Comparison of ENCODE assay signal across 21 cellular contexts in the genomic region with DNA sequence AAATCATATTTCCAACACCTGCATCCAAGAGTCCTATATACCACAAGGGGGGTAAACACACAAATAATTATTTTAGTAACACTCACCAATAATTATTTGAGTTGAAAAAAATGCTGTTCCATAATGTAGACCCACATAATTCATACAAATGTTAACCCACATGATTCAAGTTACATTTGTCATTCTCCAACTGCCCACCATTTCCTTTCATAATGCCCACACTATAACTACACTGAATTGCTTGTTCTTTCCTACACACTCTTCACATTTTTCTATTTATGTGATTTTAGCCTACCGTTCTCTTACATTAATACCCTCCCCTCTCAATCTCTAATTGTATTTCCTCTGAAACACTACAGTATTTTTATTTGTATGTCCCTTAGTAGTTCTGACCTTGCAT. TPM values are rescaled to one million over a fixed set of nuclear protein-coding genes. Genes with fewer than 3 reads are reported as not detected.
DNase-seq lines count a peak whose midpoint lies in the region; ATAC-seq and TF ChIP-seq lines count a peak whose summit lies in the region.
"Had no signal": no experiment of that assay in that cellular context is flagged by ENCODE, and none has a peak within 500 bp of the region (broad histone marks: within the 10 kb centered on the region; RNA-seq: fewer than 3 reads in every experiment).

No MANE protein-coding gene starts in this region.

- peaks cover 27% of the 10 kb centered on the region for H3K4me1 Mint-ChIP-seq in activated CD8-positive, alpha-beta T cell treated with anti-CD3 and anti-CD28 coated beads for 36 hours (ENCODE audit: low read depth)
- no peaks in the 10 kb centered on the region for H3K4me1 Mint-ChIP-seq in activated CD8-positive, alpha-beta T cell treated with anti-CD3 and anti-CD28 coated beads, Interleukin-2, amount 10 ng/mL, durations not matched to agents 7 days and 5 days (ENCODE audit: low read depth)
- H3K4me1 Mint-ChIP-seq in GM23338 (no peaks in the 10 kb centered on the region), natural killer cell (peaks cover 13 to 26% of the 10 kb centered on the region in 2 donors)
- peaks cover 19% of the 10 kb centered on the region for H3K4me1 Mint-ChIP-seq in activated T-helper 17 cell treated with anti-CD3 and anti-CD28 coated beads, Interleukin-2, amount 50 U/mL, for 72 hours
- H3K4me1 Mint-ChIP-seq: CD14-positive monocyte had no signal

- H3K4me2 ChIP-seq in GM23338: no peak overlapping the region

- intact Hi-C loops in activated CD8-positive, alpha-beta T cell treated with anti-CD3 and anti-CD28 coated beads for 36 hours (cut with micrococcal nuclease): no loop called here
- intact Hi-C loops in natural killer cell (cut with micrococcal nuclease) (no loop called here), esophagus muscularis mucosa (cut with DNase I) (no loop called here)

- no peak for ATAC-seq in activated CD8-positive, alpha-beta T cell treated with anti-CD3 and anti-CD28 coated beads for 36 hours
- ATAC-seq in activated CD8-positive, alpha-beta T cell treated with anti-CD3 and anti-CD28 coated beads, Interleukin-2, amount 10 ng/mL, durations not matched to agents 7 days and 5 days: no peak
- ATAC-seq in GM23338 (no peak), natural killer cell (no peak), GM18909 (IDR thresholded peaks at IDR 0.05; ENCODE audit: poor library complexity, unreplicated experiment) (no peak)
- ATAC-seq in activated T-helper 17 cell treated with anti-CD3 and anti-CD28 coated beads, Interleukin-2, amount 50 U/mL, for 72 hours (replicated peaks): peak; percentile 72

- no peak for TF ChIP-seq CTCF in activated CD8-positive, alpha-beta T cell treated with anti-CD3 and anti-CD28 coated beads for 36 hours (IDR thresholded peaks at IDR 0.05)
- no peak for TF ChIP-seq CTCF in GM23338 (conservative IDR thresholded peaks at IDR 0.05; ENCODE audit: low read depth in 2 of 2)
- no peak for TF ChIP-seq CTCF in natural killer cell (IDR thresholded peaks at IDR 0.05)
- no peak for TF ChIP-seq CTCF in esophagus muscularis mucosa (IDR thresholded peaks at IDR 0.05)

- 91% methylated on average over 1 of the region's 1 CpG for WGBS in esophagus muscularis mucosa

- peaks cover 21% of the 10 kb centered on the region for H3K36me3 Mint-ChIP-seq in activated CD8-positive, alpha-beta T cell treated with anti-CD3 and anti-CD28 coated beads for 36 hours (ENCODE audit: low read depth)
- peaks cover 22% of the 10 kb centered on the region for H3K36me3 Mint-ChIP-seq in activated CD8-positive, alpha-beta T cell treated with anti-CD3 and anti-CD28 coated beads, Interleukin-2, amount 10 ng/mL, durations not matched to agents 7 days and 5 days (ENCODE audit: low read depth)
- H3K36me3 Mint-ChIP-seq in GM23338 (ENCODE audit: low read depth) (peaks cover 20% of the 10 kb centered on the region), natural killer cell (peaks cover 7% of the 10 kb centered on the region)
- H3K36me3 Mint-ChIP-seq in activated T-helper 17 cell treated with anti-CD3 and anti-CD28 coated beads, Interleukin-2, amount 50 U/mL, for 72 hours (ENCODE audit: low read depth): peaks cover 88% of the 10 kb centered on the region

- H3F3A ChIP-seq in GM23338 (replicated peaks; ENCODE audit: low read depth): no peaks in the 10 kb centered on the region

- H3K9me3 Mint-ChIP-seq in activated CD8-positive, alpha-beta T cell treated with anti-CD3 and anti-CD28 coated beads for 36 hours: no peaks in the 10 kb centered on the region
- H3K9me3 Mint-ChIP-seq in activated CD8-positive, alpha-beta T cell treated with anti-CD3 and anti-CD28 coated beads, Interleukin-2, amount 10 ng/mL, durations not matched to agents 7 days and 5 days (ENCODE audit: insufficient read depth): no peaks in the 10 kb centered on the region
- no peaks in the 10 kb centered on the region for H3K9me3 Mint-ChIP-seq in GM23338
- no peaks in the 10 kb centered on the region for H3K9me3 Mint-ChIP-seq in activated T-helper 17 cell treated with anti-CD3 and anti-CD28 coated beads, Interleukin-2, amount 50 U/mL, for 72 hours
- H3K9me3 Mint-ChIP-seq in natural killer cell: no peaks in the 10 kb centered on the region
- H3K9me3 Mint-ChIP-seq: CD14-positive monocyte, HFFc6 had no signal

- TF ChIP-seq POLR2A in esophagus muscularis mucosa (IDR thresholded peaks at IDR 0.05; ENCODE audit: low read depth): no peak

- no peak for TF ChIP-seq EP300 in esophagus muscularis mucosa (IDR thresholded peaks at IDR 0.05)

- H3K4me1 ChIP-seq in GM23338 (ENCODE audit: insufficient read depth) (no peaks in the 10 kb centered on the region), esophagus muscularis mucosa (peaks cover 0 to 5% (median 0%) of the 10 kb centered on the region in 4 donors)

- H3K36me3 ChIP-seq in GM23338 (ENCODE audit: insufficient read depth) (peaks cover 8% of the 10 kb centered on the region; the same call in 1 of the 2 replicates), esophagus muscularis mucosa (peaks cover 6 to 61% (median 38%) of the 10 kb centered on the region in 4 donors)

- H4K20me1 ChIP-seq in GM23338 (replicated peaks; ENCODE audit: insufficient read depth): no peaks in the 10 kb centered on the region

- no peaks in the 10 kb centered on the region for H3K9me3 ChIP-seq in esophagus muscularis mucosa

- CTCF ChIA-PET in activated CD8-positive, alpha-beta T cell treated with anti-CD3 and anti-CD28 coated beads for 36 hours (lab: Charles Lee): no interaction called here
- CTCF ChIA-PET in activated CD8-positive, alpha-beta T cell treated with anti-CD3 and anti-CD28 coated beads, Interleukin-2, amount 10 ng/mL, durations not matched to agents 7 days and 5 days (lab: Charles Lee): no interaction called here

- H3K27me3 ChIP-seq in GM23338 (ENCODE audit: insufficient read depth): no peaks in the 10 kb centered on the region
- H3K27me3 ChIP-seq in esophagus muscularis mucosa: no peaks in the 10 kb centered on the region

- H3K27ac Mint-ChIP-seq in activated CD8-positive, alpha-beta T cell treated with anti-CD3 and anti-CD28 coated beads for 36 hours: peak overlapping the region; percentile 68
- no peak overlapping the region for H3K27ac Mint-ChIP-seq in activated CD8-positive, alpha-beta T cell treated with anti-CD3 and anti-CD28 coated beads, Interleukin-2, amount 10 ng/mL, durations not matched to agents 7 days and 5 days
- 0 out of 2 replicates have a peak overlapping the region, but pooled peaks have one; percentile 6 for H3K27ac Mint-ChIP-seq in GM23338
- peak overlapping the region; percentile 28 for H3K27ac Mint-ChIP-seq in activated T-helper 17 cell treated with anti-CD3 and anti-CD28 coated beads, Interleukin-2, amount 50 U/mL, for 72 hours
- peak overlapping the region; percentile 4 to 47 for H3K27ac Mint-ChIP-seq in natural killer cell
- H3K27ac Mint-ChIP-seq: HFFc6 had no signal

- no peak overlapping the region for H2AFZ ChIP-seq in GM23338

- H3K79me2 ChIP-seq in GM23338 (replicated peaks; ENCODE audit: insufficient read depth): no peaks in the 10 kb centered on the region

- POLR2A ChIA-PET in activated CD8-positive, alpha-beta T cell treated with anti-CD3 and anti-CD28 coated beads for 36 hours (lab: Charles Lee): interaction anchor here (0.9 kb wide), 1 partner anchor 38 kb away, joined by 3 read pairs; no protein-coding TSS in a partner anchor
- POLR2A ChIA-PET in activated CD8-positive, alpha-beta T cell treated with anti-CD3 and anti-CD28 coated beads, Interleukin-2, amount 10 ng/mL, durations not matched to agents 7 days and 5 days (lab: Charles Lee): no interaction called here

- no peak overlapping the region for H3K4me3 Mint-ChIP-seq in activated CD8-positive, alpha-beta T cell treated with anti-CD3 and anti-CD28 coated beads for 36 hours
- H3K4me3 Mint-ChIP-seq in activated CD8-positive, alpha-beta T cell treated with anti-CD3 and anti-CD28 coated beads, Interleukin-2, amount 10 ng/mL, durations not matched to agents 7 days and 5 days: no peak overlapping the region
- H3K4me3 Mint-ChIP-seq in GM23338 (no peak overlapping the region), natural killer cell (no peak overlapping the region)
- peak overlapping the region; percentile 0 for H3K4me3 Mint-ChIP-seq in activated T-helper 17 cell treated with anti-CD3 and anti-CD28 coated beads, Interleukin-2, amount 50 U/mL, for 72 hours
- H3K4me3 Mint-ChIP-seq: CD14-positive monocyte, HFFc6 had no signal

- DNase-seq in activated CD8-positive, alpha-beta T cell treated with anti-CD3 and anti-CD28 coated beads for 36 hours: no peak
- no peak for DNase-seq in activated CD8-positive, alpha-beta T cell treated with anti-CD3 and anti-CD28 coated beads, Interleukin-2, amount 10 ng/mL, durations not matched to agents 7 days and 5 days
- DNase-seq in GM23338 (ENCODE audit: low spot score) (no peak), natural killer cell (no peak), cortex of kidney (lab: John Stamatoyannopoulos, UW) (no peak), esophagus muscularis mucosa (ENCODE audit: extremely low spot score) (no peak)
- DNase-seq: EL, GF-D8, H7, HFFc6, Karpas-422, MV-4-11, NCI-H1105 treated with DMSO at 0.1 percent for 48 hours, NCI-H2029 treated with DMSO at 0.1 percent for 48 hours, NCI-H226, NCI-H774, OCI-M1 had no signal

- H3K9me2 ChIP-seq in GM23338 (ENCODE audit: insufficient read depth): no peaks in the 10 kb centered on the region

- H3K27ac ChIP-seq in GM23338 (ENCODE audit: low read depth) (no peak overlapping the region), esophagus muscularis mucosa (replicated peaks in 1 of 4) (no peak overlapping the region)

- H3K27me3 Mint-ChIP-seq in activated CD8-positive, alpha-beta T cell treated with anti-CD3 and anti-CD28 coated beads for 36 hours: no peaks in the 10 kb centered on the region
- H3K27me3 Mint-ChIP-seq in activated CD8-positive, alpha-beta T cell treated with anti-CD3 and anti-CD28 coated beads, Interleukin-2, amount 10 ng/mL, durations not matched to agents 7 days and 5 days (ENCODE audit: low read depth): no peaks in the 10 kb centered on the region
- H3K27me3 Mint-ChIP-seq in GM23338 (ENCODE audit: insufficient read depth, low read depth, poor library complexity) (peaks cover 6% of the 10 kb centered on the region), natural killer cell (ENCODE audit: low read depth in 2 of 2) (no peaks in the 10 kb centered on the region)
- no peaks in the 10 kb centered on the region for H3K27me3 Mint-ChIP-seq in activated T-helper 17 cell treated with anti-CD3 and anti-CD28 coated beads, Interleukin-2, amount 50 U/mL, for 72 hours

- H3K4me3 ChIP-seq in GM23338 (no peak overlapping the region), esophagus muscularis mucosa (no peak overlapping the region)

TF ChIP-seq in GM23338, 12 proteins besides CTCF, POLR2A, EP300 and RAD21 (continues in another document):
- no peak for TF ChIP-seq ZNF114 (CRISPR knock-in tag; IDR thresholded peaks at IDR 0.05)

RNA-seq across cellular contexts. Expression of a gene that starts 35.9 kb away (rescaled TPM):
- not detected for total RNA-seq in activated CD8-positive, alpha-beta T cell treated with anti-CD3 and anti-CD28 coated beads for 36 hours
- total RNA-seq in activated CD8-positive, alpha-beta T cell treated with anti-CD3 and anti-CD28 coated beads, Interleukin-2, amount 10 ng/mL, durations not matched to agents 7 days and 5 days: not detected
- total RNA-seq in GM23338 (2014; rRNA removed; shearing (Covaris generic)): not detected in 2 replicates
- not detected in 2 replicates for polyA plus RNA-seq in GM23338 (2016; fragmentation: Nextera tagmentation; extraction: Ambion mirVana)
- total RNA-seq in activated T-helper 17 cell treated with anti-CD3 and anti-CD28 coated beads, Interleukin-2, amount 50 U/mL, for 72 hours: under 1 TPM; 0.29 to 0.76 TPM
- total RNA-seq in natural killer cell (10 to 100 TPM in 2 of 3 donors, 1 to 10 TPM in 1; 6.6 to 56.1 (median 26.2) TPM), esophagus muscularis mucosa (10 to 100 TPM in 1 of 4 donors, 1 to 10 TPM in 3; 3.8 to 11.6 (median 6.9) TPM)
- total RNA-seq: H7, HFFc6, M059J had no signal
